In the genomic region with DNA sequence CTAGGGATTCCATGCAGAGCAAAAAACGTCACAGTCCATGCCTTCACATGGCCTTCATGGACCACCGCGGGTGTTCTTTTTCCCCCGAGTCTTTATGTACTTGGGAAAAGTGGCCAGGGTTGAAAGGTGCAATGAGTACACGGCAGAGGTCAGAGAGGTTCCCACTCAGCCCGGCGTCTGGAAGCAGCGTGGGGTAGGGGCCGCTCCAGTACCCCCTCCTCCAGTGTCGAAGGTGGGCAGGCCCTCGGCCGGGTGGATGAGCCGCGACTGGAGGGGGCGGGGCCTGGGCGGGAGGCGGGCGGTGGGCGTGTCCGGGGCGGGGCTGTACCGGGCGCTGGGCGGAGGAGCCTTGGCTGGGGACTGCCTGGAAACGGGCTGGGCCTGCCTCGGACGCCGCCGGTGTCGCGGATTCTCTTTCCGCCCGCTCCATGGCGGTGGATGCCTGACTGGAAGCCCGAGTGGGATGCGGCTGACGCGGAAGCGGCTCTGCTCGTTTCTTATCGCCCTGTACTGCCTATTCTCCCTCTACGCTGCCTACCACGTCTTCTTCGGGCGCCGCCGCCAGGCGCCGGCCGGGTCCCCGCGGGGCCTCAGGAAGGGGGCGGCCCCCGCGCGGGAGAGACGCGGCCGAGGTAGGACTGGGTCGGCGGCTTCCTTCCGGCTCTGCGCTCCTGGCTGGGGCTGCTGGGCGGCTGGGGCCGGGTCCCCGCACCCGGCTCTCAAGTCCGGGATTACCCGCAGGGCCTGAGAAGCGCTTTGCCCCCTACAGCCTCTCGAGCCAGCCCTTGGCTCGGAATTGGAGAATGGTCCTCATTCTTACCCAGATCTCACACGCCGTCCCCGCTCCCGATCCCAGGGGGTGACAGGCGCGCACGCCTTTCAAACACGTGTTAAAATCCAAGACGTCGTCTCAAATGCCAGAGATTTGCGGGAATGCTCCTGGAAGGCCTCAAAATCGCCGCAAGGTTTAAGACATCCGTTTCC, we compare ENCODE assay signal across 8 cellular contexts. TPM values are rescaled to one million over a fixed set of nuclear protein-coding genes. Genes with fewer than 3 reads are reported as not detected.
A peak's percentile ranks its signal among the peaks of the same experiment; 100 is the strongest.
DNase-seq lines count a peak whose midpoint lies in the region; ATAC-seq and TF ChIP-seq lines count a peak whose summit lies in the region.

A gene with protein sequence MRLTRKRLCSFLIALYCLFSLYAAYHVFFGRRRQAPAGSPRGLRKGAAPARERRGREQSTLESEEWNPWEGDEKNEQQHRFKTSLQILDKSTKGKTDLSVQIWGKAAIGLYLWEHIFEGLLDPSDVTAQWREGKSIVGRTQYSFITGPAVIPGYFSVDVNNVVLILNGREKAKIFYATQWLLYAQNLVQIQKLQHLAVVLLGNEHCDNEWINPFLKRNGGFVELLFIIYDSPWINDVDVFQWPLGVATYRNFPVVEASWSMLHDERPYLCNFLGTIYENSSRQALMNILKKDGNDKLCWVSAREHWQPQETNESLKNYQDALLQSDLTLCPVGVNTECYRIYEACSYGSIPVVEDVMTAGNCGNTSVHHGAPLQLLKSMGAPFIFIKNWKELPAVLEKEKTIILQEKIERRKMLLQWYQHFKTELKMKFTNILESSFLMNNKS (plus strand): TSS at position 412 of the 984 bp plus-strand sequence. CDS start 52 bp downstream, at position 464.

- TF ChIP-seq CTCF in PC-3 (conservative IDR thresholded peaks at IDR 0.05; ENCODE audit: low read depth, low read length): no peak

- CTCF ChIA-PET in PC-3 (lab: Charles Lee): no interaction called here

- POLR2A ChIA-PET in PC-3 (lab: Charles Lee; ENCODE audit: unreplicated experiment): no interaction called here

- H3K9me2 ChIP-seq in PC-3 (replicated peaks; ENCODE audit: low read length): no peaks in the 10 kb centered on the region

- H4K20me1 ChIP-seq in PC-3 (ENCODE audit: low read length): no peaks in the 10 kb centered on the region

- peak within 1 kb of the TSS; percentile 95 for H3K4me2 ChIP-seq in PC-3 (ENCODE audit: low read length)

- peak within 1 kb of the TSS; percentile 94 for H3K4me3 ChIP-seq in PC-3 (ENCODE audit: low read length)

- no peaks in the 10 kb centered on the region for H3K27me3 ChIP-seq in PC-3 (ENCODE audit: low read length)

- H3K36me3 ChIP-seq in PC-3 (ENCODE audit: low read depth, low read length): peaks cover 7% of the 10 kb centered on the region

- intact Hi-C loops in PC-3 (cut with micrococcal nuclease): no loop called here

- peak within 1 kb of the TSS; percentile 90 for H3K9ac ChIP-seq in PC-3 (ENCODE audit: low read length)

- H3K27ac ChIP-seq in PC-3 (ENCODE audit: low read length) (peak within 1 kb of the TSS; percentile 49), epithelial cell of prostate (peak within 1 kb of the TSS; percentile 65)

- DNase-seq in DMS114 treated with DMSO at 0.1 percent for 48 hours (lab: John Stamatoyannopoulos, UW; ENCODE audit: unreplicated experiment): peak; percentile 84
- DNase-seq in HuH-7 (ENCODE audit: low spot score): peak; percentile 86
- DNase-seq in PC-3: peak; percentile 70
- DNase-seq in activated T-cell treated with anti-CD3 and anti-CD28 coated beads for 48 hours (ENCODE audit: low read depth): peak; percentile 77
- peak; percentile 3 for DNase-seq in epithelial cell of prostate (ENCODE audit: low read depth, low spot score)
- peak; percentile 85 for DNase-seq in mucosa of gallbladder (ENCODE audit: low spot score)
- peak; percentile 89 for DNase-seq in stimulated activated CD8-positive, alpha-beta memory T cell treated with anti-CD3 and anti-CD28 coated beads, Interleukin-4, amount 100 ng/mL, for 48 hours

- H3K4me1 ChIP-seq in PC-3 (ENCODE audit: insufficient read depth, low read length): peaks cover 10% of the 10 kb centered on the region

- H3K9me3 ChIP-seq in PC-3 (ENCODE audit: low read length): no peaks in the 10 kb centered on the region

- no TSS peak for BruUV-seq in PC-3 (replicated peaks; lab: Mats Ljungman, UMichigan)

- ATAC-seq in GM21526 (IDR thresholded peaks at IDR 0.05; ENCODE audit: low FRiP score, unreplicated experiment): peak; percentile 97
- peak; percentile 96 for ATAC-seq in PC-3

- H3F3A ChIP-seq in PC-3 (ENCODE audit: low read length, unreplicated experiment): no peaks in the 10 kb centered on the region

- peak within 1 kb of the TSS; percentile 99 for H2AFZ ChIP-seq in PC-3 (ENCODE audit: low read length)

- peaks cover 13% of the 10 kb centered on the region for H3K79me2 ChIP-seq in PC-3 (ENCODE audit: low read length)

RNA-seq across cellular contexts. Expression of the gene that starts here (rescaled TPM):
- total RNA-seq in PC-3 (2014; rRNA removed) (12.7 and 23.8 TPM in 2 replicates), mucosa of gallbladder (13.6 TPM)

Comparison
In these comparisons a context has a peak if more than half of its experiments do, and no peak if none do; other contexts are left out.
1. Peak in every context shown above with its lines: DNase-seq, ATAC-seq, H3K4me3 ChIP-seq and H3K27ac ChIP-seq.
2. DNase-seq: peak in every context shown above with its lines; median percentile 89 in stimulated activated CD8-positive, alpha-beta memory T cell treated with anti-CD3 and anti-CD28 coated beads, Interleukin-4, amount 100 ng/mL, for 48 hours; 86 in HuH-7; 85 in mucosa of gallbladder; 84 in DMS114 treated with DMSO at 0.1 percent for 48 hours; 77 in activated T-cell treated with anti-CD3 and anti-CD28 coated beads for 48 hours; 70 in PC-3; 3 in epithelial cell of prostate.